17 cellular contexts compared by ENCODE assay signal in the genomic region with DNA sequence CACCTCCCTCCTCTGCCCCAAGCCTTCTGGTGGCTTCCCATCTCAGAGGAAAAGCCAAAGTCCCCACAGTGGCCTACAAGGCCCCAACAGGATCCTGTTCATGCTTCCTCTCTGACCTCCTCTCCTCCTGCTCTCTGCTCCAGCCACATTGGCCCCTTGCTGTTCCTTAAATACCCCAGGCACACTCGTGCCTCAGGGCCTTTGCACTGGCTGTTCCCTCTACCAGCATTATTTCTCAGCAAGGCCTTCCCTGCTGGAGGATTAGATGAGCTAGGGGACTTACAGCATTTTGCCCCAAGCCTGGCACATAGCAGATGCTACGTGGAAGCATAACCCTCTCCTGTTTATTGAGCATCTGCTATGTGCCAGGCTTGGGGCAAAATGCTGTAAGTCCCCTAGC. TPM values are rescaled to one million over a fixed set of nuclear protein-coding genes. Genes with fewer than 3 reads are reported as not detected.
"Had no signal": no experiment of that assay in that cellular context is flagged by ENCODE, and none has a peak within 500 bp of the region (broad histone marks: within the 10 kb centered on the region; RNA-seq: fewer than 3 reads in every experiment).

No MANE protein-coding gene starts in this region.

- H3K4me3 ChIP-seq: dorsolateral prefrontal cortex, lower lobe of right lung, sigmoid colon, tibial nerve had no signal

- H3K27ac ChIP-seq: lower lobe of right lung had no signal

- H3K36me3 ChIP-seq: sigmoid colon, tibial nerve had no signal

- H3K27me3 Mint-ChIP-seq: activated CD4-positive, alpha-beta T cell treated with anti-CD3 and anti-CD28 coated beads for 36 hours; activated CD8-positive, alpha-beta T cell treated with anti-CD3 and anti-CD28 coated beads for 36 hours; activated naive CD4-positive, alpha-beta T cell treated with anti-CD3 and anti-CD28 coated beads, Interleukin-2, amount 50 U/mL, for 24 hours had no signal

- ATAC-seq: activated CD4-positive, alpha-beta T cell treated with anti-CD3 and anti-CD28 coated beads for 36 hours; activated CD8-positive, alpha-beta T cell treated with anti-CD3 and anti-CD28 coated beads for 36 hours; activated T-cell treated with anti-CD3 and anti-CD28 coated beads, Interleukin-2, amount 50 U/mL, for 4 hours; left cardiac atrium; lower lobe of right lung had no signal

- H3K27me3 ChIP-seq: dorsolateral prefrontal cortex, sigmoid colon, tibial nerve had no signal

- H3K36me3 Mint-ChIP-seq: activated naive CD4-positive, alpha-beta T cell treated with anti-CD3 and anti-CD28 coated beads, Interleukin-2, amount 50 U/mL, for 24 hours; mesothelial cell of epicardium had no signal

- DNase-seq: activated CD4-positive, alpha-beta T cell treated with anti-CD3 and anti-CD28 coated beads for 36 hours; activated CD8-positive, alpha-beta T cell treated with anti-CD3 and anti-CD28 coated beads for 36 hours; activated effector memory CD4-positive, alpha-beta T cell treated with anti-CD3 and anti-CD28 coated beads, Interleukin-2, amount 50 U/mL, for 16 hours; activated T-cell treated with anti-CD3 and anti-CD28 coated beads, Interleukin-2, amount 50 U/mL, for 4 hours; amygdala; dorsolateral prefrontal cortex; erythroblast; left cardiac atrium; sigmoid colon; stimulated activated CD4-positive, alpha-beta T cell treated with anti-CD3 and anti-CD28 coated beads, Interleukin-2, amount 100 ng/mL, for 24 hours had no signal

- H3K9me3 Mint-ChIP-seq: activated CD8-positive, alpha-beta T cell treated with anti-CD3 and anti-CD28 coated beads for 36 hours; activated naive CD4-positive, alpha-beta T cell treated with anti-CD3 and anti-CD28 coated beads, Interleukin-2, amount 50 U/mL, for 24 hours; activated T-cell treated with anti-CD3 and anti-CD28 coated beads, Interleukin-2, amount 50 U/mL, for 4 hours; mesothelial cell of epicardium; T-helper 1 cell treated with Interleukin-12 subunit alpha and Interleukin-12 subunit beta and Interleukin-4 antibody, amounts not matched to agents 30 μg/mL and 1 μg/mL, for 36 hours had no signal

- H3K27ac Mint-ChIP-seq: activated CD4-positive, alpha-beta T cell treated with anti-CD3 and anti-CD28 coated beads for 36 hours; activated CD8-positive, alpha-beta T cell treated with anti-CD3 and anti-CD28 coated beads for 36 hours; activated naive CD4-positive, alpha-beta T cell treated with anti-CD3 and anti-CD28 coated beads, Interleukin-2, amount 50 U/mL, for 24 hours; mesothelial cell of epicardium; T-helper 1 cell treated with Interleukin-12 subunit alpha and Interleukin-12 subunit beta and Interleukin-4 antibody, amounts not matched to agents 30 μg/mL and 1 μg/mL, for 36 hours had no signal

- H3K4me1 Mint-ChIP-seq: activated CD4-positive, alpha-beta T cell treated with anti-CD3 and anti-CD28 coated beads for 36 hours; activated naive CD4-positive, alpha-beta T cell treated with anti-CD3 and anti-CD28 coated beads, Interleukin-2, amount 50 U/mL, for 24 hours; mesothelial cell of epicardium had no signal

- H3K4me3 Mint-ChIP-seq: activated CD4-positive, alpha-beta T cell treated with anti-CD3 and anti-CD28 coated beads for 36 hours; activated CD8-positive, alpha-beta T cell treated with anti-CD3 and anti-CD28 coated beads for 36 hours; activated naive CD4-positive, alpha-beta T cell treated with anti-CD3 and anti-CD28 coated beads, Interleukin-2, amount 50 U/mL, for 24 hours; activated T-cell treated with anti-CD3 and anti-CD28 coated beads, Interleukin-2, amount 50 U/mL, for 4 hours; mesothelial cell of epicardium; T-helper 1 cell treated with Interleukin-12 subunit alpha and Interleukin-12 subunit beta and Interleukin-4 antibody, amounts not matched to agents 30 μg/mL and 1 μg/mL, for 36 hours had no signal

- H3K9me3 ChIP-seq: lower lobe of right lung, tibial nerve had no signal

RNA-seq across cellular contexts. Expression of a gene that starts 7.8 kb away (rescaled TPM):
- total RNA-seq: activated CD4-positive, alpha-beta T cell treated with anti-CD3 and anti-CD28 coated beads for 36 hours; activated CD8-positive, alpha-beta T cell treated with anti-CD3 and anti-CD28 coated beads for 36 hours; cerebellum; mesothelial cell of epicardium; pulmonary artery endothelial cell had no signal

RNA-seq across cellular contexts. Expression of a gene that starts 22.7 kb away (rescaled TPM):
- total RNA-seq: pulmonary artery endothelial cell had no signal
